23 cellular contexts compared by ENCODE assay signal in the genomic region with DNA sequence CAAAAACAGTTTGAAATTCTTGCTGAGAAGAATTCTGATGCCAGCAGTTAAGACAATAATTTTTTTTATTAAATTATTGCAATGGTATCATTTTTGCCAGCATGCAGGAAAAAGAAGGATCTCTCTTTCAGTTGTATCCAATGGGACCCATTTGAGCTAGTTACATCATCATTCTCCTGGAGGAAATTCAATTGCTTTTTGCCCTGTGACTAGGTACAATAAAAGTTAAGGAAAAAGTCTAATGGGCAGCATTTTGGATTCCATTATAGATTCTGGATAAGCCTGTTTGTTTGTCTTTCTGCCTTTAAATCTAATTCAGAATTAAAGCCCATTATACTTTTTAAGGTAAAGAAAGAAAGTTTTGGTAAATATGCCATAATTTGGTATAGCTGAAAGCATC. TPM values are rescaled to one million over a fixed set of nuclear protein-coding genes. Genes with fewer than 3 reads are reported as not detected.
DNase-seq lines count a peak whose midpoint lies in the region; ATAC-seq, FAIRE-seq and TF ChIP-seq lines count a peak whose summit lies in the region.
"Had no signal": no experiment of that assay in that cellular context is flagged by ENCODE, and none has a peak within 500 bp of the region (broad histone marks: within the 10 kb centered on the region; RNA-seq: fewer than 3 reads in every experiment).

No MANE protein-coding gene starts in this region.

- no peak overlapping the region for H3K27ac ChIP-seq in liver (ENCODE audit: low read depth in 1 of 2, low read length in 2 of 2)
- H3K27ac ChIP-seq in HepG2 (ENCODE audit: extremely low read length, insufficient read depth, low read length) = no peak overlapping the region
- H3K27ac ChIP-seq: A549; BLaER1 treated with 17β-estradiol and CSF1 and Interleukin-3, amounts not matched to agents 10 nM and 100 nM; GM23248 had no signal

- CTCF ChIA-PET in HepG2 (lab: Yijun Ruan, JAX; ENCODE audit: low intra/inter-chr PET ratio, low total read pairs) = no interaction called here

- intact Hi-C loops in HepG2 (cut with micrococcal nuclease; ENCODE audit: unreplicated experiment) (no loop called here), left colon (cut with DNase I, micrococcal nuclease) (no loop called here), mucosa of descending colon (cut with DNase I, micrococcal nuclease) (no loop called here)

- no peak overlapping the region for H3K4me3 ChIP-seq in liver (ENCODE audit: low read depth in 1 of 3, low read length in 3 of 3)
- H3K4me3 ChIP-seq in HepG2 (replicated peaks in 1 of 3; ENCODE audit: insufficient read depth in 1 of 3, low read depth in 2 of 3, low read length in 3 of 3) = no peak overlapping the region
- H3K4me3 ChIP-seq in mucosa of descending colon = no peak overlapping the region
- H3K4me3 ChIP-seq: A549; BLaER1 treated with 17β-estradiol and CSF1 and Interleukin-3, amounts not matched to agents 10 nM and 100 nM; GM23248 had no signal

- in situ Hi-C loops in HepG2 (cut with HindIII; ENCODE audit: extremely low pct_ligation_motif_present, low pct_unique_long_range_greater_than_20kb) = loop anchor here (25.0 kb wide), 1 partner anchor 203 kb away; no protein-coding TSS in a partner anchor

- H3K36me3 Mint-ChIP-seq in naive thymus-derived CD8-positive, alpha-beta T cell = no peaks in the 10 kb centered on the region
- H3K36me3 Mint-ChIP-seq: CD14-positive monocyte had no signal

- TF ChIP-seq POLR2A in HepG2 (IDR thresholded peaks at IDR 0.05; ENCODE audit: insufficient read depth in 1 of 2, low read depth in 2 of 2, low read length in 2 of 2) = no peak

- no peak overlapping the region for H2AFZ ChIP-seq in HepG2 (ENCODE audit: low read length)
- H2AFZ ChIP-seq: GM23248 had no signal

- no peak for ATAC-seq in HepG2
- ATAC-seq in left colon = peak; percentile 50
- peak; percentile 45 for ATAC-seq in mucosa of descending colon
- no peak for ATAC-seq in GM21390 (IDR thresholded peaks at IDR 0.05; ENCODE audit: unreplicated experiment)
- ATAC-seq in naive thymus-derived CD8-positive, alpha-beta T cell = no peak
- ATAC-seq: A549 had no signal

- H3K36me3 ChIP-seq in liver (ENCODE audit: control insufficient read depth in 4 of 4, insufficient read depth in 3 of 4, low read depth in 1 of 4, low read length in 3 of 4) (no peaks in the 10 kb centered on the region), HepG2 (replicated peaks in 1 of 2; ENCODE audit: control insufficient read depth in 1 of 2, insufficient read depth in 2 of 2, low read length in 2 of 2) (no peaks in the 10 kb centered on the region), mucosa of descending colon (ENCODE audit: low read depth) (no peaks in the 10 kb centered on the region)
- H3K36me3 ChIP-seq: BE2C; BLaER1 treated with 17β-estradiol and CSF1 and Interleukin-3, amounts not matched to agents 10 nM and 100 nM had no signal

- no peaks in the 10 kb centered on the region for H3K79me2 ChIP-seq in HepG2 (ENCODE audit: insufficient read depth, low read length)

- H3K4me1 Mint-ChIP-seq in naive thymus-derived CD8-positive, alpha-beta T cell = peaks cover 0 to 6% (median under 1%) of the 10 kb centered on the region in 4 donors
- H3K4me1 Mint-ChIP-seq: CD8-positive, alpha-beta memory T cell had no signal

- POLR2A ChIA-PET in HepG2 (lab: Yijun Ruan, JAX) = no interaction called here
- POLR2A ChIA-PET in naive thymus-derived CD8-positive, alpha-beta T cell (lab: Charles Lee) = no interaction called here

- no peak for FAIRE-seq in HepG2 (lab: Jason Lieb, UNC)
- FAIRE-seq: A549 had no signal

- no peak overlapping the region for H3K27ac Mint-ChIP-seq in naive thymus-derived CD8-positive, alpha-beta T cell
- H3K27ac Mint-ChIP-seq: CD14-positive monocyte; CD4-positive, alpha-beta T cell; CD8-positive, alpha-beta memory T cell; H9; HFFc6 had no signal

- no peaks in the 10 kb centered on the region for H3K9me3 ChIP-seq in liver (ENCODE audit: control insufficient read depth in 4 of 4, low read length in 3 of 4)
- no peaks in the 10 kb centered on the region for H3K9me3 ChIP-seq in HepG2 (ENCODE audit: low read length)
- H3K9me3 ChIP-seq in mucosa of descending colon = no peaks in the 10 kb centered on the region
- H3K9me3 ChIP-seq: A549; BE2C; BLaER1 treated with 17β-estradiol and CSF1 and Interleukin-3, amounts not matched to agents 10 nM and 100 nM had no signal

- no peak for DNase-seq in HepG2 (ENCODE audit: low spot score)
- no peak for DNase-seq in left colon
- DNase-seq in mucosa of descending colon = no peak
- DNase-seq in naive thymus-derived CD8-positive, alpha-beta T cell = no peak
- DNase-seq in cerebellar cortex (ENCODE audit: low spot score) = no peak
- DNase-seq: 8988T; ACHN; AML-193; BE2C; Calu3; CD4-positive, alpha-beta T cell; CD8-positive, alpha-beta memory T cell; DMS53; DMS79 treated with DMSO at 0.1 percent for 48 hours; GF-D8; GM23248; H9; HFFc6 had no signal

- no peaks in the 10 kb centered on the region for H3K9me3 Mint-ChIP-seq in naive thymus-derived CD8-positive, alpha-beta T cell
- H3K9me3 Mint-ChIP-seq: CD14-positive monocyte; CD4-positive, alpha-beta T cell; CD8-positive, alpha-beta memory T cell; H9; HFFc6 had no signal

- no peaks in the 10 kb centered on the region for H3K27me3 Mint-ChIP-seq in naive thymus-derived CD8-positive, alpha-beta T cell
- H3K27me3 Mint-ChIP-seq: CD4-positive, alpha-beta T cell had no signal

- H3K4me1 ChIP-seq in liver (ENCODE audit: control insufficient read depth in 4 of 4, insufficient read depth in 4 of 4, low read length in 3 of 4) (peaks cover 0 to 6% (median 2%) of the 10 kb centered on the region in 4 donors), HepG2 (ENCODE audit: insufficient read depth, low read length) (peaks cover under 1% of the 10 kb centered on the region; the same call in 1 of the 2 replicates), mucosa of descending colon (ENCODE audit: low read depth) (no peaks in the 10 kb centered on the region)
- H3K4me1 ChIP-seq: A549, BE2C had no signal

- no peak for TF ChIP-seq EP300 in HepG2 (IDR thresholded peaks at IDR 0.05; ENCODE audit: low read depth in 2 of 2, low read length in 2 of 2)
- no peak for TF ChIP-seq EP300 in HepG2 (CRISPR knock-in tag; IDR thresholded peaks at IDR 0.05; ENCODE audit: borderline replicate concordance)

- no peak for TF ChIP-seq CTCF in liver (IDR thresholded peaks at IDR 0.05; ENCODE audit: low read depth, low read length, missing input control)
- TF ChIP-seq CTCF in HepG2 (CRISPR knock-in tag; IDR thresholded peaks at IDR 0.05) = no peak
- TF ChIP-seq CTCF in mucosa of descending colon (IDR thresholded peaks at IDR 0.05) = no peak

- no peaks in the 10 kb centered on the region for H4K20me1 ChIP-seq in HepG2 (ENCODE audit: insufficient read depth, low read length)
- H4K20me1 ChIP-seq: BLaER1 treated with 17β-estradiol and CSF1 and Interleukin-3, amounts not matched to agents 10 nM and 100 nM had no signal

- TF ChIP-seq RAD21 in liver (IDR thresholded peaks at IDR 0.05) (no peak), HepG2 (CRISPR knock-in tag; IDR thresholded peaks at IDR 0.05) (no peak)

- H3K27me3 ChIP-seq in liver (ENCODE audit: control insufficient read depth in 4 of 4, insufficient read depth in 4 of 4, low read length in 3 of 4) (no peaks in the 10 kb centered on the region), HepG2 (ENCODE audit: control insufficient read depth in 1 of 2, insufficient read depth in 2 of 2, low read length in 2 of 2) (no peaks in the 10 kb centered on the region; a peak in 2 of 5 replicates)
- H3K27me3 ChIP-seq: BE2C; BLaER1 treated with 17β-estradiol and CSF1 and Interleukin-3, amounts not matched to agents 10 nM and 100 nM had no signal

- no peak overlapping the region for H3K9ac ChIP-seq in liver (ENCODE audit: low read depth in 1 of 2, low read length in 2 of 2)
- no peak overlapping the region for H3K9ac ChIP-seq in HepG2 (ENCODE audit: insufficient read depth, low read depth, low read length)
- H3K9ac ChIP-seq: BLaER1 treated with 17β-estradiol and CSF1 and Interleukin-3, amounts not matched to agents 10 nM and 100 nM; GM23248 had no signal

- BruUV-seq in HepG2 (replicated peaks; lab: Mats Ljungman, UMichigan) = no TSS peak

- H3K4me3 Mint-ChIP-seq in naive thymus-derived CD8-positive, alpha-beta T cell = no peak overlapping the region
- H3K4me3 Mint-ChIP-seq: CD14-positive monocyte; CD4-positive, alpha-beta T cell; CD8-positive, alpha-beta memory T cell; H9; HFFc6 had no signal

- no peak overlapping the region for H3K4me2 ChIP-seq in HepG2 (ENCODE audit: low read depth, low read length)
- H3K4me2 ChIP-seq: A549 had no signal

RNA-seq across cellular contexts. Expression of a gene that starts 10.5 kb away (rescaled TPM):
- 10 to 100 TPM; 37.1 to 79.0 TPM for total RNA-seq in liver
- 10 to 100 TPM in 1 of 2 donors, 1 to 10 TPM in 1; 5.3 to 17.2 TPM for polyA plus RNA-seq in liver
- total RNA-seq in HepG2 (2016; rRNA removed; fragmentation: Illumina TruSeq; extraction: Trizol) = 19.6 and 28.4 TPM in 2 replicates
- total RNA-seq in HepG2 (2016; cell fraction: cytosol; rRNA removed; fragmentation: Illumina TruSeq; extraction: Trizol; ENCODE audit: low read depth) = 4.5 and 6.9 TPM in 2 replicates
- total RNA-seq in HepG2 (2016; cell fraction: insoluble cytoplasmic fraction; rRNA removed; fragmentation: Illumina TruSeq; extraction: Trizol) = 20.0 and 28.7 TPM in 2 replicates
- 5.6 and 7.2 TPM in 2 replicates for total RNA-seq in HepG2 (2016; cell fraction: membrane; rRNA removed; fragmentation: Illumina TruSeq; extraction: Trizol)
- 57.5 and 66.0 TPM in 2 replicates for total RNA-seq in HepG2 (2016; cell fraction: nucleus; rRNA removed; fragmentation: Illumina TruSeq; extraction: Trizol)
- polyA plus RNA-seq in HepG2 (2011; rRNA removed) = 7.8 and 9.7 TPM in 2 replicates
- polyA plus RNA-seq in HepG2 (2011; cell fraction: cytosol; rRNA removed) = 2.5 and 4.4 TPM in 2 replicates
- polyA plus RNA-seq in HepG2 (2011; cell fraction: nucleus; rRNA removed) = 12.2 and 12.3 TPM in 2 replicates
- 7.0 and 7.6 TPM in 2 replicates for polyA plus RNA-seq in HepG2 (2012)
- 0.57 and 0.58 TPM in 2 replicates for polyA plus RNA-seq in HepG2 (2016; cell fraction: cytosol; fragmentation: Illumina TruSeq; extraction: Trizol; ENCODE audit: low read depth)
- polyA plus RNA-seq in HepG2 (2016; cell fraction: insoluble cytoplasmic fraction; fragmentation: Illumina TruSeq; extraction: Trizol; ENCODE audit: low read depth) = 9.9 and 12.5 TPM in 2 replicates
- polyA plus RNA-seq in HepG2 (2016; cell fraction: membrane; fragmentation: Illumina TruSeq; extraction: Trizol; ENCODE audit: low read depth) = 1.2 and 1.7 TPM in 2 replicates
- 21.6 and 24.9 TPM in 2 replicates for polyA plus RNA-seq in HepG2 (2016; cell fraction: nucleus; fragmentation: Illumina TruSeq; extraction: Trizol; ENCODE audit: insufficient read depth, low read depth)
- 27.4 and 29.3 TPM in 2 replicates for polyA minus RNA-seq in HepG2 (2011; rRNA and poly(A)+ RNA removed; ENCODE audit: low replicate concordance)
- 12.0 and 18.5 TPM in 2 replicates for polyA minus RNA-seq in HepG2 (2011; cell fraction: cytosol; rRNA and poly(A)+ RNA removed)
- 177 and 185 TPM in 2 replicates for polyA minus RNA-seq in HepG2 (2011; cell fraction: nucleus; rRNA and poly(A)+ RNA removed)
- 100 to 1,000 TPM; 288 to 437 TPM for total RNA-seq in left colon
- 100 to 1,000 TPM; 205 to 416 (median 330) TPM for total RNA-seq in mucosa of descending colon
- 100 to 1,000 TPM; 111 to 119 TPM for total RNA-seq in naive thymus-derived CD8-positive, alpha-beta T cell
- polyA plus RNA-seq in naive thymus-derived CD8-positive, alpha-beta T cell = 10 to 100 TPM; 31.4 to 36.4 (median 31.6) TPM

RNA-seq across cellular contexts. Expression of a gene that starts 40.3 kb away (rescaled TPM):
- total RNA-seq in liver (10 to 100 TPM; 52.4 to 64.9 TPM), HepG2 (2016; rRNA removed; fragmentation: Illumina TruSeq; extraction: Trizol) (52.6 and 74.9 TPM in 2 replicates), left colon (100 to 1,000 TPM; 123 to 129 TPM), mucosa of descending colon (100 to 1,000 TPM; 119 to 150 (median 133) TPM)
- polyA plus RNA-seq in liver (100 to 1,000 TPM; 100 to 114 TPM), HepG2 (2011; rRNA removed) (59.7 and 67.3 TPM in 2 replicates)
- 22.4 and 26.4 TPM in 2 replicates for total RNA-seq in HepG2 (2016; cell fraction: cytosol; rRNA removed; fragmentation: Illumina TruSeq; extraction: Trizol; ENCODE audit: low read depth)
- 55.4 and 78.1 TPM in 2 replicates for total RNA-seq in HepG2 (2016; cell fraction: insoluble cytoplasmic fraction; rRNA removed; fragmentation: Illumina TruSeq; extraction: Trizol)
- 29.7 and 31.7 TPM in 2 replicates for total RNA-seq in HepG2 (2016; cell fraction: membrane; rRNA removed; fragmentation: Illumina TruSeq; extraction: Trizol)
- 69.1 and 73.3 TPM in 2 replicates for total RNA-seq in HepG2 (2016; cell fraction: nucleus; rRNA removed; fragmentation: Illumina TruSeq; extraction: Trizol)
- 37.3 and 45.5 TPM in 2 replicates for polyA plus RNA-seq in HepG2 (2011; cell fraction: cytosol; rRNA removed)
- 23.3 and 29.6 TPM in 2 replicates for polyA plus RNA-seq in HepG2 (2011; cell fraction: nucleus; rRNA removed)
- 65.2 and 70.0 TPM in 2 replicates for polyA plus RNA-seq in HepG2 (2012)
- polyA plus RNA-seq in HepG2 (2016; cell fraction: cytosol; fragmentation: Illumina TruSeq; extraction: Trizol; ENCODE audit: low read depth) = 15.0 and 17.6 TPM in 2 replicates
- 53.6 and 60.2 TPM in 2 replicates for polyA plus RNA-seq in HepG2 (2016; cell fraction: insoluble cytoplasmic fraction; fragmentation: Illumina TruSeq; extraction: Trizol; ENCODE audit: low read depth)
- polyA plus RNA-seq in HepG2 (2016; cell fraction: membrane; fragmentation: Illumina TruSeq; extraction: Trizol; ENCODE audit: low read depth) = 23.3 and 25.0 TPM in 2 replicates
- 116 and 122 TPM in 2 replicates for polyA plus RNA-seq in HepG2 (2016; cell fraction: nucleus; fragmentation: Illumina TruSeq; extraction: Trizol; ENCODE audit: insufficient read depth, low read depth)
- polyA minus RNA-seq in HepG2 (2011; rRNA and poly(A)+ RNA removed; ENCODE audit: low replicate concordance) = 43.1 and 49.6 TPM in 2 replicates
- 32.1 and 36.1 TPM in 2 replicates for polyA minus RNA-seq in HepG2 (2011; cell fraction: cytosol; rRNA and poly(A)+ RNA removed)
- polyA minus RNA-seq in HepG2 (2011; cell fraction: nucleus; rRNA and poly(A)+ RNA removed) = 57.4 and 68.6 TPM in 2 replicates
- total RNA-seq in naive thymus-derived CD8-positive, alpha-beta T cell = 100 to 1,000 TPM; 125 to 131 TPM
- 100 to 1,000 TPM; 172 to 191 (median 188) TPM for polyA plus RNA-seq in naive thymus-derived CD8-positive, alpha-beta T cell

Comparison
In these comparisons a context has a peak if more than half of its experiments do, and no peak if none do; other contexts are left out.
1. ATAC-seq: peak in left colon (single experiment) and mucosa of descending colon (single experiment); none in HepG2 (single experiment), GM21390 (single experiment) and naive thymus-derived CD8-positive, alpha-beta T cell (0 of 2).